Comparison of ENCODE assay signal across 1 cellular context in the genomic region with DNA sequence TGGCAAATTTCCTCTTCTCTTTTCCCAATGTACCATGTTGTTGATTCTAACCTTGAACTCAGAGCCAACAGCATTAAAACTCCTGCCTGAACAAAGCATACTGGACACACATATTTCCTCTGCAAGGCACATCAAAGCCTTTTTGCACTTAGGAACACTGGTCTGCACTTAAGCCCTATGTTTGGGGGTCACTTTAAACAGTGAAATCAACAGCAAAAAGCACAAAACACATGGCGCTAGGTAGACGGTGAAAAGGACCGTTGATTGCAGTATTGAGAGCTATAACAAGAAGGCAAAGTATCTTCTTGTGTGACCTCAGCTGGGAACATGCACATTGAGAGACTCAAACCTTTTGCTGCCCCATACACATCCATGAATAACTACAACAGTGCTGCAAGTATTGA.
TF ChIP-seq lines count a peak whose summit lies in the region.

No MANE protein-coding gene starts in this region.

TF ChIP-seq in HepG2, 621 proteins besides CTCF, POLR2A, EP300 and RAD21 (continued from another document):
- TF ChIP-seq ZKSCAN1 (IDR thresholded peaks at IDR 0.05; ENCODE audit: low read length) (peak; percentile 37; the same call in 1 of the 2 replicates), ELF1 (CRISPR knock-in tag; IDR thresholded peaks at IDR 0.05) (peak; percentile 60), NKX3-1 (CRISPR knock-in tag; IDR thresholded peaks at IDR 0.05) (0 out of 2 replicates have a peak, but pooled peaks have one; percentile 22), TAF1 (CRISPR knock-in tag; IDR thresholded peaks at IDR 0.05) (no peak), ZNF207 (IDR thresholded peaks at IDR 0.05; ENCODE audit: borderline replicate concordance) (no peak), FOXA1 (IDR thresholded peaks at IDR 0.05) (no peak), FOXA1 (CRISPR knock-in tag; IDR thresholded peaks at IDR 0.05) (peak; percentile 87), XRCC5 (optimal IDR thresholded peaks at IDR 0.05; ENCODE audit: low read length) (no peak), HDAC6 (IDR thresholded peaks at IDR 0.05; ENCODE audit: low read depth, low read length) (no peak), ARHGAP35 (CRISPR knock-in tag; IDR thresholded peaks at IDR 0.05; ENCODE audit: borderline replicate concordance) (no peak), MAFK (conservative IDR thresholded peaks at IDR 0.05 in 1 of 2, IDR thresholded peaks at IDR 0.05 in 1 of 2; ENCODE audit: low read length in 2 of 2) (0 out of 4 replicates have a peak, but pooled peaks of 1 of the 2 experiments have one; percentile 35), WIZ (CRISPR knock-in tag; IDR thresholded peaks at IDR 0.05) (no peak), STAT5B (CRISPR knock-in tag; IDR thresholded peaks at IDR 0.05) (no peak), RFX5 (IDR thresholded peaks at IDR 0.05; ENCODE audit: low read depth, low read length) (no peak), KAT7 (CRISPR knock-in tag; IDR thresholded peaks at IDR 0.05; ENCODE audit: borderline replicate concordance) (no peak), SOX6 (IDR thresholded peaks at IDR 0.05) (no peak), SOX6 (CRISPR knock-in tag; IDR thresholded peaks at IDR 0.05) (peak; percentile 97), KDM5A (IDR thresholded peaks at IDR 0.05; ENCODE audit: borderline replicate concordance, low read length) (no peak), ZBTB7B (CRISPR knock-in tag; IDR thresholded peaks at IDR 0.05) (peak; percentile 93), PHF8 (CRISPR knock-in tag; IDR thresholded peaks at IDR 0.05) (0 out of 2 replicates have a peak, but pooled peaks have one; percentile 34), ZNF790 (CRISPR knock-in tag; IDR thresholded peaks at IDR 0.05; ENCODE audit: borderline replicate concordance) (no peak)
- TF ChIP-seq, protein P1, sequence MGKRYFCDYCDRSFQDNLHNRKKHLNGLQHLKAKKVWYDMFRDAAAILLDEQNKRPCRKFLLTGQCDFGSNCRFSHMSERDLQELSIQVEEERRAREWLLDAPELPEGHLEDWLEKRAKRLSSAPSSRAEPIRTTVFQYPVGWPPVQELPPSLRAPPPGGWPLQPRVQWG (CRISPR knock-in tag; IDR thresholded peaks at IDR 0.05; ENCODE audit: borderline replicate concordance, low read depth): no peak
- TF ChIP-seq, protein P2, sequence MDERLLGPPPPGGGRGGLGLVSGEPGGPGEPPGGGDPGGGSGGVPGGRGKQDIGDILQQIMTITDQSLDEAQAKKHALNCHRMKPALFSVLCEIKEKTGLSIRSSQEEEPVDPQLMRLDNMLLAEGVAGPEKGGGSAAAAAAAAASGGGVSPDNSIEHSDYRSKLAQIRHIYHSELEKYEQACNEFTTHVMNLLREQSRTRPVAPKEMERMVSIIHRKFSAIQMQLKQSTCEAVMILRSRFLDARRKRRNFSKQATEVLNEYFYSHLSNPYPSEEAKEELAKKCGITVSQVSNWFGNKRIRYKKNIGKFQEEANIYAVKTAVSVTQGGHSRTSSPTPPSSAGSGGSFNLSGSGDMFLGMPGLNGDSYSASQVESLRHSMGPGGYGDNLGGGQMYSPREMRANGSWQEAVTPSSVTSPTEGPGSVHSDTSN (CRISPR knock-in tag; IDR thresholded peaks at IDR 0.05): no peak
- TF ChIP-seq, protein P3, sequence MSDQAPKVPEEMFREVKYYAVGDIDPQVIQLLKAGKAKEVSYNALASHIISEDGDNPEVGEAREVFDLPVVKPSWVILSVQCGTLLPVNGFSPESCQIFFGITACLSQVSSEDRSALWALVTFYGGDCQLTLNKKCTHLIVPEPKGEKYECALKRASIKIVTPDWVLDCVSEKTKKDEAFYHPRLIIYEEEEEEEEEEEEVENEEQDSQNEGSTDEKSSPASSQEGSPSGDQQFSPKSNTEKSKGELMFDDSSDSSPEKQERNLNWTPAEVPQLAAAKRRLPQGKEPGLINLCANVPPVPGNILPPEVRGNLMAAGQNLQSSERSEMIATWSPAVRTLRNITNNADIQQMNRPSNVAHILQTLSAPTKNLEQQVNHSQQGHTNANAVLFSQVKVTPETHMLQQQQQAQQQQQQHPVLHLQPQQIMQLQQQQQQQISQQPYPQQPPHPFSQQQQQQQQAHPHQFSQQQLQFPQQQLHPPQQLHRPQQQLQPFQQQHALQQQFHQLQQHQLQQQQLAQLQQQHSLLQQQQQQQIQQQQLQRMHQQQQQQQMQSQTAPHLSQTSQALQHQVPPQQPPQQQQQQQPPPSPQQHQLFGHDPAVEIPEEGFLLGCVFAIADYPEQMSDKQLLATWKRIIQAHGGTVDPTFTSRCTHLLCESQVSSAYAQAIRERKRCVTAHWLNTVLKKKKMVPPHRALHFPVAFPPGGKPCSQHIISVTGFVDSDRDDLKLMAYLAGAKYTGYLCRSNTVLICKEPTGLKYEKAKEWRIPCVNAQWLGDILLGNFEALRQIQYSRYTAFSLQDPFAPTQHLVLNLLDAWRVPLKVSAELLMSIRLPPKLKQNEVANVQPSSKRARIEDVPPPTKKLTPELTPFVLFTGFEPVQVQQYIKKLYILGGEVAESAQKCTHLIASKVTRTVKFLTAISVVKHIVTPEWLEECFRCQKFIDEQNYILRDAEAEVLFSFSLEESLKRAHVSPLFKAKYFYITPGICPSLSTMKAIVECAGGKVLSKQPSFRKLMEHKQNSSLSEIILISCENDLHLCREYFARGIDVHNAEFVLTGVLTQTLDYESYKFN (CRISPR knock-in tag; conservative IDR thresholded peaks at IDR 0.05): peak; percentile 95
- TF ChIP-seq, protein P4, sequence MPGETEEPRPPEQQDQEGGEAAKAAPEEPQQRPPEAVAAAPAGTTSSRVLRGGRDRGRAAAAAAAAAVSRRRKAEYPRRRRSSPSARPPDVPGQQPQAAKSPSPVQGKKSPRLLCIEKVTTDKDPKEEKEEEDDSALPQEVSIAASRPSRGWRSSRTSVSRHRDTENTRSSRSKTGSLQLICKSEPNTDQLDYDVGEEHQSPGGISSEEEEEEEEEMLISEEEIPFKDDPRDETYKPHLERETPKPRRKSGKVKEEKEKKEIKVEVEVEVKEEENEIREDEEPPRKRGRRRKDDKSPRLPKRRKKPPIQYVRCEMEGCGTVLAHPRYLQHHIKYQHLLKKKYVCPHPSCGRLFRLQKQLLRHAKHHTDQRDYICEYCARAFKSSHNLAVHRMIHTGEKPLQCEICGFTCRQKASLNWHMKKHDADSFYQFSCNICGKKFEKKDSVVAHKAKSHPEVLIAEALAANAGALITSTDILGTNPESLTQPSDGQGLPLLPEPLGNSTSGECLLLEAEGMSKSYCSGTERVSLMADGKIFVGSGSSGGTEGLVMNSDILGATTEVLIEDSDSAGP (CRISPR knock-in tag; IDR thresholded peaks at IDR 0.05; ENCODE audit: borderline replicate concordance): peak; percentile 23; the same call in 1 of the 2 replicates
- TF ChIP-seq, protein P5, sequence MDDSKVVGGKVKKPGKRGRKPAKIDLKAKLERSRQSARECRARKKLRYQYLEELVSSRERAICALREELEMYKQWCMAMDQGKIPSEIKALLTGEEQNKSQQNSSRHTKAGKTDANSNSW (CRISPR knock-in tag; IDR thresholded peaks at IDR 0.05; ENCODE audit: borderline replicate concordance): no peak
